8 cellular contexts compared by ENCODE assay signal in the genomic region with DNA sequence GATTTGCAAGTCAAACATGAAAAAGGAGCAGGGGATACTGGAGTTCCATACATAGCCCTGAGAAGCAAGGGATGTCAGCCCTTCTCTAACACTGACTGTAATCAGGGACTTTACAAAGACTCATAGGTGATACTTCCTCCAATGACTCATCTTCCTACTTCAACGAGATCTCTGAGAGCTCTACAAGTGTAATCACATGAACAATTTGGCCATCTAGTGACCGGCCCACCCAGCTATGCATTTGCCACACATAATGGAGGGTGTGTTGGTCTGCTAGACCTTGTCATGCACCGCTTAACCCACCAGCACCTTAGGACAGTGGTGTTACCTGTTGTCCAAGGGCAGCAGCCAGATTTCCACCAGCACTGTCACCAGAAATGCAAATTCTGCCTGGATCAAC.
DNase-seq lines count a peak whose midpoint lies in the region; ATAC-seq and TF ChIP-seq lines count a peak whose summit lies in the region.

No MANE protein-coding gene starts in this region.

- ATAC-seq in GM19025 (IDR thresholded peaks at IDR 0.05; ENCODE audit: low read depth, unreplicated experiment) (peak; percentile 99), HG03066 (IDR thresholded peaks at IDR 0.05; ENCODE audit: low read depth, unreplicated experiment) (peak; percentile 96)
- peak; percentile 99 for ATAC-seq in activated CD8-positive, alpha-beta T cell treated with anti-CD3 and anti-CD28 coated beads for 36 hours

- no peaks in the 10 kb centered on the region for H3K9me3 Mint-ChIP-seq in activated CD8-positive, alpha-beta T cell treated with anti-CD3 and anti-CD28 coated beads for 36 hours

- no peak for TF ChIP-seq CTCF in activated CD8-positive, alpha-beta T cell treated with anti-CD3 and anti-CD28 coated beads for 36 hours (IDR thresholded peaks at IDR 0.05)

- in situ Hi-C loops in KBM-7 (cut with MboI; ENCODE audit: low pct_unique_long_range_greater_than_20kb, low sequenced_read_pairs) = no loop called here

- no peaks in the 10 kb centered on the region for H3K36me3 Mint-ChIP-seq in activated CD8-positive, alpha-beta T cell treated with anti-CD3 and anti-CD28 coated beads for 36 hours (ENCODE audit: low read depth)

- no peak overlapping the region for H3K27ac Mint-ChIP-seq in activated CD8-positive, alpha-beta T cell treated with anti-CD3 and anti-CD28 coated beads for 36 hours

- CTCF ChIA-PET in activated CD8-positive, alpha-beta T cell treated with anti-CD3 and anti-CD28 coated beads for 36 hours (lab: Charles Lee) = interaction anchor here (1.4 to 1.9 kb wide), 2 partner anchors 40 to 175 kb away, joined by 5 to 6 read pairs; no protein-coding TSS in a partner anchor

- no peaks in the 10 kb centered on the region for H3K27me3 Mint-ChIP-seq in activated CD8-positive, alpha-beta T cell treated with anti-CD3 and anti-CD28 coated beads for 36 hours

- POLR2A ChIA-PET in activated CD8-positive, alpha-beta T cell treated with anti-CD3 and anti-CD28 coated beads for 36 hours (lab: Charles Lee) = interaction anchor here (0.6 kb wide), 1 partner anchor 40 kb away, joined by 3 read pairs; no protein-coding TSS in a partner anchor

- no peak overlapping the region for H3K4me3 Mint-ChIP-seq in activated CD8-positive, alpha-beta T cell treated with anti-CD3 and anti-CD28 coated beads for 36 hours

- DNase-seq in A172 (ENCODE audit: low spot score) = peak; percentile 83
- peak; percentile 30 for DNase-seq in activated CD8-positive, alpha-beta T cell treated with anti-CD3 and anti-CD28 coated beads for 36 hours
- no peak for DNase-seq in stimulated activated CD4-positive, alpha-beta T cell treated with anti-CD3 and anti-CD28 coated beads, Interleukin-2, amount 100 ng/mL, for 48 hours
- no peak for DNase-seq in anterior cingulate cortex (lab: John Stamatoyannopoulos, UW)
- no peak for DNase-seq in KBM-7
- no peak for DNase-seq in activated CD4-positive, CD25-positive, alpha-beta regulatory T cell (lab: John Stamatoyannopoulos, UW)

- intact Hi-C loops in activated CD8-positive, alpha-beta T cell treated with anti-CD3 and anti-CD28 coated beads for 36 hours (cut with micrococcal nuclease) = no loop called here

- H3K4me1 Mint-ChIP-seq in activated CD8-positive, alpha-beta T cell treated with anti-CD3 and anti-CD28 coated beads for 36 hours (ENCODE audit: low read depth) = peaks cover 10% of the 10 kb centered on the region

Comparison
In these comparisons a context has a peak if more than half of its experiments do, and no peak if none do; other contexts are left out.
1. DNase-seq: peak in A172 (single experiment) and activated CD8-positive, alpha-beta T cell treated with anti-CD3 and anti-CD28 coated beads for 36 hours (single experiment); none in stimulated activated CD4-positive, alpha-beta T cell treated with anti-CD3 and anti-CD28 coated beads, Interleukin-2, amount 100 ng/mL, for 48 hours (0 of 2), anterior cingulate cortex (0 of 58), KBM-7 (single experiment) and activated CD4-positive, CD25-positive, alpha-beta regulatory T cell (0 of 4).
2. Peak in every context shown above with its lines, with median percentiles within 50 percentile points of each other: ATAC-seq.